ENCODE assay signal across 25 cellular contexts in the genomic region with DNA sequence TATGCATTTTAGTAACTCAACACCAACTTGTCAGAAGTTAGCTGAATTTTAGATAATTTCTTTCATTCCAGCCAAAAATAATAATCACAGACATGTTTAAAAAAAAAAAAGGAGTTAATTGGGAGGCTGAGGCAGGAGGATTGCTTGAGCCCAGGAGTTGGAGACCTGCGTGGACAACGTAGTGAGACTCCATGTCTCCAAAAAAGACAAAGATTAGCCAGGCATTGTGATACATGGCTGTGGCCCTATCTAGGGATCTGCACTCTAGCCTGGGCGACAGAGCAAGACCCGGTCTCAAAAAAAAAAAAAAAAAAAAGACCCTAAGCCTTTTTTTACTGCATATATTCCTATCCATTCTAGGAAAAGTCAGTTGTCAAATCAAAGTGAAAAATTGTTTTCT. TPM values are rescaled to one million over a fixed set of nuclear protein-coding genes. Genes with fewer than 3 reads are reported as not detected.
DNase-seq lines count a peak whose midpoint lies in the region; ATAC-seq and TF ChIP-seq lines count a peak whose summit lies in the region.
"Had no signal": no experiment of that assay in that cellular context is flagged by ENCODE, and none has a peak within 500 bp of the region (broad histone marks: within the 10 kb centered on the region; RNA-seq: fewer than 3 reads in every experiment).

No MANE protein-coding gene starts in this region.

- TF ChIP-seq CTCF in HFFc6 (IDR thresholded peaks at IDR 0.05) (no peak), WTC11 (IDR thresholded peaks at IDR 0.05) (no peak), mesothelial cell of epicardium (IDR thresholded peaks at IDR 0.05; ENCODE audit: unreplicated experiment) (no peak), tibial artery (IDR thresholded peaks at IDR 0.05) (no peak)

- no peak overlapping the region for H3K4me3 ChIP-seq in tibial artery
- H3K4me3 ChIP-seq: A549, PC-9, SJCRH30 had no signal

- CTCF ChIA-PET in WTC11 (lab: Charles Lee): no interaction called here

- no peak for DNase-seq in HFFc6
- no peak for DNase-seq in WTC11 (ENCODE audit: low spot score)
- DNase-seq in mesothelial cell of epicardium (ENCODE audit: low spot score in 2 of 2, unreplicated experiment in 2 of 2): no peak
- no peak for DNase-seq in tibial artery
- DNase-seq in cerebellar nuclear complex (lab: John Stamatoyannopoulos, UW): no peak
- no peak for DNase-seq in NCI-H1436 (lab: John Stamatoyannopoulos, UW)
- DNase-seq in AG08396 (ENCODE audit: low spot score): no peak
- DNase-seq: Caco-2; CD8-positive, alpha-beta T cell; Karpas-422; NCI-H1092; NCI-H1417 treated with DMSO at 0.1 percent for 48 hours; NCI-H187 treated with DMSO at 0.1 percent for 48 hours; NCI-H2107; NCI-H748 treated with DMSO at 0.1 percent for 48 hours; PC-9; SJCRH30; T-cell had no signal

- H3K4me3 Mint-ChIP-seq in HFFc6 (0 out of 2 replicates have a peak overlapping the region, but pooled peaks have one; percentile 7), WTC11 (no peak overlapping the region), mesothelial cell of epicardium (no peak overlapping the region)
- H3K4me3 Mint-ChIP-seq: B cell; CD8-positive, alpha-beta T cell; T-cell had no signal

- POLR2A ChIA-PET in WTC11 (lab: Charles Lee): no interaction called here

- H3K9me3 Mint-ChIP-seq in HFFc6: no peaks in the 10 kb centered on the region
- H3K9me3 Mint-ChIP-seq in WTC11: no peaks in the 10 kb centered on the region
- H3K9me3 Mint-ChIP-seq in mesothelial cell of epicardium: no peaks in the 10 kb centered on the region
- H3K9me3 Mint-ChIP-seq: CD8-positive, alpha-beta T cell; IgD-negative memory B cell; T-cell had no signal

- no peaks in the 10 kb centered on the region for H3K27me3 ChIP-seq in tibial artery
- H3K27me3 ChIP-seq: SJCRH30 had no signal

- H3K27ac ChIP-seq in tibial artery: peak overlapping the region; percentile 39 to 55
- H3K27ac ChIP-seq: A549, C4-2B, PC-9, SJCRH30 had no signal

- ATAC-seq in WTC11 (no peak), HG02678 (IDR thresholded peaks at IDR 0.05; ENCODE audit: unreplicated experiment) (no peak)
- ATAC-seq: CD8-positive, alpha-beta T cell; HCT116; Right ventricle myocardium inferior; T-cell had no signal

- H3K27ac Mint-ChIP-seq in HFFc6 (no peak overlapping the region), WTC11 (peak overlapping the region; percentile 89), mesothelial cell of epicardium (peak overlapping the region; percentile 67)
- H3K27ac Mint-ChIP-seq: B cell; CD8-positive, alpha-beta T cell; IgD-negative memory B cell; T-cell had no signal

- peaks cover 3% of the 10 kb centered on the region for H3K27me3 Mint-ChIP-seq in HFFc6 (ENCODE audit: insufficient read depth)
- H3K27me3 Mint-ChIP-seq in WTC11 (ENCODE audit: low read depth): no peaks in the 10 kb centered on the region
- no peaks in the 10 kb centered on the region for H3K27me3 Mint-ChIP-seq in mesothelial cell of epicardium (ENCODE audit: low read depth)
- H3K27me3 Mint-ChIP-seq: B cell, IgD-negative memory B cell, T-cell had no signal

- H3K4me1 Mint-ChIP-seq in HFFc6 (ENCODE audit: low read depth): peaks cover 48% of the 10 kb centered on the region
- H3K4me1 Mint-ChIP-seq in WTC11: peaks cover 72% of the 10 kb centered on the region
- H3K4me1 Mint-ChIP-seq in mesothelial cell of epicardium: peaks cover 36% of the 10 kb centered on the region

- no peaks in the 10 kb centered on the region for H3K9me3 ChIP-seq in tibial artery
- H3K9me3 ChIP-seq: A549, Caco-2, SJCRH30 had no signal

- intact Hi-C loops in tibial artery (cut with DNase I; ENCODE audit: low total_unique reads): no loop called here

- H3K36me3 Mint-ChIP-seq in HFFc6 (ENCODE audit: low read depth) (peaks cover 4% of the 10 kb centered on the region; the same call in 1 of the 2 replicates), WTC11 (no peaks in the 10 kb centered on the region; the same call in 1 of the 2 replicates), mesothelial cell of epicardium (peaks cover 3% of the 10 kb centered on the region)
- H3K36me3 Mint-ChIP-seq: CD8-positive, alpha-beta T cell; T-cell had no signal

- H3K4me1 ChIP-seq in tibial artery: peaks cover 0 to 83% (median 8%) of the 10 kb centered on the region in 4 donors
- H3K4me1 ChIP-seq: Caco-2, SJCRH30 had no signal

- H3K36me3 ChIP-seq in tibial artery: no peaks in the 10 kb centered on the region
- H3K36me3 ChIP-seq: SJCRH30 had no signal

TF ChIP-seq in WTC11, 78 proteins besides CTCF, POLR2A, EP300 and RAD21:
- TF ChIP-seq NFATC4 (CRISPR knock-in tag; IDR thresholded peaks at IDR 0.05) (no peak), ZNF281 (CRISPR knock-in tag; IDR thresholded peaks at IDR 0.05) (no peak), ZNF121 (CRISPR knock-in tag; IDR thresholded peaks at IDR 0.05) (peak; percentile 91)

RNA-seq across cellular contexts. Expression of gene BMPR1A, which starts 46.3 kb away (rescaled TPM):
- total RNA-seq in HFFc6 (2021; fragmentation: NEBNext Ultra II Directional; extraction: Animal tissue kit (Norgen Biotek cat#: 25700)): 10 to 100 TPM; 41.9 to 50.5 (median 46.6) TPM
- total RNA-seq in WTC11 (2021) (99.7 to 107 TPM (median 104 TPM) in 3 replicates), mesothelial cell of epicardium (96.1 to 106 TPM (median 100.0 TPM) in 3 replicates)
